8 cellular contexts compared by ENCODE assay signal in genomic region chrX:103254921-103255455, GRCh38. TPM values are rescaled to one million over a fixed set of nuclear protein-coding genes. Genes with fewer than 3 reads are reported as not detected.
DNase-seq lines count a peak whose midpoint lies in the region; ATAC-seq and TF ChIP-seq lines count a peak whose summit lies in the region.

TSS of gene TCEAL8 (minus strand) at chrX:103255155. CDS start at chrX:103253979, 1,176 bp downstream.

- H3K9me3 ChIP-seq in hepatocyte (ENCODE audit: low read depth): no peaks in the 10 kb centered on the region
- H3K9me3 ChIP-seq in aorta (ENCODE audit: control insufficient read depth, low read length): no peaks in the 10 kb centered on the region

- H3K9me2 ChIP-seq in hepatocyte (replicated peaks; ENCODE audit: insufficient read depth): no peaks in the 10 kb centered on the region

- H3K4me1 ChIP-seq in hepatocyte (ENCODE audit: insufficient read depth): peaks cover 6% of the 10 kb centered on the region
- H3K4me1 ChIP-seq in rectal smooth muscle tissue (ENCODE audit: control insufficient read depth, insufficient read depth, low read length): no peaks in the 10 kb centered on the region
- H3K4me1 ChIP-seq in aorta (ENCODE audit: control insufficient read depth in 1 of 2, insufficient read depth in 2 of 2, low read length in 2 of 2): no peaks in the 10 kb centered on the region

- no peak for TF ChIP-seq CTCF in GM12875 (IDR thresholded peaks at IDR 0.05; ENCODE audit: borderline replicate concordance, insufficient read depth, low read depth, low read length)
- no peak for TF ChIP-seq CTCF in hepatocyte (IDR thresholded peaks at IDR 0.05; ENCODE audit: poor library complexity)

- peak within 1 kb of the TSS; percentile 63 for H3K4me3 ChIP-seq in GM12875 (ENCODE audit: low read depth, low read length)
- H3K4me3 ChIP-seq in hepatocyte: peak within 1 kb of the TSS; percentile 69
- H3K4me3 ChIP-seq in rectal smooth muscle tissue (ENCODE audit: low read length): peak within 1 kb of the TSS; percentile 69
- peak within 1 kb of the TSS; percentile 46 to 76 for H3K4me3 ChIP-seq in aorta (ENCODE audit: low read length in 2 of 2)

- peak within 1 kb of the TSS; percentile 98 for H3K27ac ChIP-seq in hepatocyte
- H3K27ac ChIP-seq in rectal smooth muscle tissue (ENCODE audit: low read depth, low read length): peak within 1 kb of the TSS; percentile 89
- H3K27ac ChIP-seq in aorta (ENCODE audit: low read depth in 1 of 2, low read length in 2 of 2): peak within 1 kb of the TSS; percentile 0 to 76

- peak; percentile 82 for DNase-seq in NCI-H146 (lab: John Stamatoyannopoulos, UW)
- peak; percentile 79 for DNase-seq in astrocyte of the hippocampus (ENCODE audit: low read depth, low spot score)
- peak; percentile 89 for DNase-seq in hepatocyte (ENCODE audit: low spot score)
- DNase-seq in aorta: peak; percentile 90 to 93

- H3K36me3 ChIP-seq in hepatocyte (replicated peaks; ENCODE audit: insufficient read depth, low read depth) (no peaks in the 10 kb centered on the region), rectal smooth muscle tissue (ENCODE audit: control insufficient read depth, insufficient read depth, low read length) (no peaks in the 10 kb centered on the region), aorta (ENCODE audit: control insufficient read depth in 1 of 2, insufficient read depth in 2 of 2, low read length in 1 of 2) (no peaks in the 10 kb centered on the region)

- no peaks in the 10 kb centered on the region for H3K27me3 ChIP-seq in hepatocyte
- no peaks in the 10 kb centered on the region for H3K27me3 ChIP-seq in rectal smooth muscle tissue (ENCODE audit: control insufficient read depth, insufficient read depth, low read length)
- no peaks in the 10 kb centered on the region for H3K27me3 ChIP-seq in aorta (ENCODE audit: control insufficient read depth in 1 of 2, insufficient read depth in 2 of 2, low read length in 1 of 2)

- H3K4me2 ChIP-seq in hepatocyte: peak within 1 kb of the TSS; percentile 81

- H3K9ac ChIP-seq in rectal smooth muscle tissue (ENCODE audit: low read length): peak within 1 kb of the TSS; percentile 63

- ATAC-seq in HG02798 (IDR thresholded peaks at IDR 0.05; ENCODE audit: poor library complexity, unreplicated experiment) (peak; percentile 98), aorta (ENCODE audit: low FRiP score) (peak; percentile 93)

- H2AFZ ChIP-seq in hepatocyte: peak within 1 kb of the TSS; percentile 78

- no peaks in the 10 kb centered on the region for H4K20me1 ChIP-seq in hepatocyte (ENCODE audit: insufficient read depth, poor library complexity, severe bottlenecking)

- peaks cover 13% of the 10 kb centered on the region for H3K79me2 ChIP-seq in hepatocyte

- WGBS in hepatocyte (ENCODE audit: low lambda C conversion rate, missing lambda C conversion rate): 34% methylated on average over 22 of the region's 22 CpGs
- WGBS in aorta, 2 donors: 0 to 28% methylated on average over 22 of the region's 22 CpGs

- intact Hi-C loops in T-helper 2 cell treated with Interferon-gamma antibody and Interleukin-4, amounts not matched to agents 100 ng/mL and 5 ng/mL, for 36 hours (cut with micrococcal nuclease): loop anchor here (1.0 to 2.0 kb wide), 2 partner anchors 40 to 56 kb away; partner anchors contain the start of genes BEX2 and BEX4
- intact Hi-C loops in aorta (cut with DNase I): loop anchor here in 1 of 2 donors (2.0 kb wide), 1 partner anchor 40 kb away; the partner anchor contains the start of gene BEX4

RNA-seq across cellular contexts. Expression of gene TCEAL8, which starts in this region (rescaled TPM):
- total RNA-seq in T-helper 2 cell treated with Interferon-gamma antibody and Interleukin-4, amounts not matched to agents 100 ng/mL and 5 ng/mL, for 36 hours: 32.4 and 32.6 TPM in 2 replicates
- 143 and 153 TPM in 2 replicates for total RNA-seq in hepatocyte
- polyA plus RNA-seq in hepatocyte: 123 and 127 TPM in 2 replicates
- 10 to 100 TPM; 43.4 to 50.1 TPM for total RNA-seq in aorta
- polyA plus RNA-seq in aorta: 100 to 1,000 TPM in 1 of 2 donors, 10 to 100 TPM in 1; 80.1 to 127 TPM

Comparison
In these comparisons a context has a peak if more than half of its experiments do, and no peak if none do; other contexts are left out.
1. Peak in every context shown above with its lines: DNase-seq, ATAC-seq, H3K4me3 ChIP-seq and H3K27ac ChIP-seq.
2. H3K27ac ChIP-seq: peak in every context shown above with its lines; median percentile 98 in hepatocyte; 89 in rectal smooth muscle tissue; 38 in aorta.